Comparison of ENCODE assay signal across 8 cellular contexts in genomic region chr15:97995881-97996603, GRCh38.
A peak's percentile ranks its signal among the peaks of the same experiment; 100 is the strongest.
DNase-seq lines count a peak whose midpoint lies in the region; ATAC-seq lines count a peak whose summit lies in the region.

No MANE protein-coding gene starts in this region.

- H3K36me3 ChIP-seq in ACC112 (ENCODE audit: insufficient read depth, low read length): no peaks in the 10 kb centered on the region

- H3K4me3 ChIP-seq in ACC112 (ENCODE audit: low read depth, low read length): peak overlapping the region; percentile 39; the same call in 1 of the 2 replicates

- H3K27me3 ChIP-seq in ACC112 (ENCODE audit: insufficient read depth, low read length): no peaks in the 10 kb centered on the region

- ATAC-seq in GM19035 (IDR thresholded peaks at IDR 0.05; ENCODE audit: unreplicated experiment): peak; percentile 50
- no peak for ATAC-seq in HG03095 (IDR thresholded peaks at IDR 0.05; ENCODE audit: unreplicated experiment)

- H2AFZ ChIP-seq in ACC112 (ENCODE audit: low read length, unreplicated experiment): no peak overlapping the region

- H3K27ac ChIP-seq in ACC112 (ENCODE audit: low read depth, low read length): no peak overlapping the region

- H3K4me1 ChIP-seq in ACC112 (ENCODE audit: control insufficient read depth, insufficient read depth, low read length, unreplicated experiment): no peaks in the 10 kb centered on the region

- H3K79me2 ChIP-seq in ACC112 (ENCODE audit: control insufficient read depth, insufficient read depth, low read length, unreplicated experiment): no peaks in the 10 kb centered on the region

- DNase-seq in RKO (ENCODE audit: low spot score) (peak; percentile 29), glomerular visceral epithelial cell (ENCODE audit: extremely low spot score) (peak; percentile 47), NCI-H128 (lab: John Stamatoyannopoulos, UW; ENCODE audit: unreplicated experiment) (no peak), ecto neural progenitor cell (ENCODE audit: low spot score) (no peak)
- no peak for DNase-seq in activated CD8-positive, alpha-beta memory T cell treated with anti-CD3 and anti-CD28 coated beads, Interleukin-2, amount 50 U/mL, for 4 hours

Comparison
In these comparisons a context has a peak if more than half of its experiments do, and no peak if none do; other contexts are left out.
1. DNase-seq: peak in RKO (single experiment) and glomerular visceral epithelial cell (single experiment); none in NCI-H128 (single experiment), ecto neural progenitor cell (single experiment) and activated CD8-positive, alpha-beta memory T cell treated with anti-CD3 and anti-CD28 coated beads, Interleukin-2, amount 50 U/mL, for 4 hours (single experiment).